8 cellular contexts compared by ENCODE assay signal in genomic region chr19:46746281-46746965, GRCh38. TPM values are rescaled to one million over a fixed set of nuclear protein-coding genes. Genes with fewer than 3 reads are reported as not detected.
DNase-seq lines count a peak whose midpoint lies in the region; ATAC-seq, FAIRE-seq and TF ChIP-seq lines count a peak whose summit lies in the region.

Gene STRN4, minus strand, starts transcription at chr19:46746450. Its CDS starts 20 bp downstream, at chr19:46746430.

- intact Hi-C loops in activated T-helper 2 cell treated with anti-CD3 and anti-CD28 coated beads, Interferon-gamma antibody, Interleukin-2, Interleukin-4, amounts not matched to agents 10 μg/mL and 5 μg/mL and 100 μg/mL, durations not matched to agents 14 hours and 24 hours and 36 hours (cut with micrococcal nuclease) = loop anchor here (2.0 kb wide), 1 partner anchor 146 kb away; the partner anchor contains the start of gene CALM3

- peak within 1 kb of the TSS; percentile 68 for H3K27ac ChIP-seq in thymus (ENCODE audit: low read depth)

- peak within 1 kb of the TSS; percentile 83 for H3K27ac Mint-ChIP-seq in activated T-helper 2 cell treated with anti-CD3 and anti-CD28 coated beads, Interferon-gamma antibody, Interleukin-2, Interleukin-4, amounts not matched to agents 10 μg/mL and 5 μg/mL and 100 μg/mL, durations not matched to agents 14 hours and 24 hours and 36 hours
- peak within 1 kb of the TSS; percentile 87 for H3K27ac Mint-ChIP-seq in nephron progenitor cell

- no peaks in the 10 kb centered on the region for H3K27me3 Mint-ChIP-seq in activated T-helper 2 cell treated with anti-CD3 and anti-CD28 coated beads, Interferon-gamma antibody, Interleukin-2, Interleukin-4, amounts not matched to agents 10 μg/mL and 5 μg/mL and 100 μg/mL, durations not matched to agents 14 hours and 24 hours and 36 hours (ENCODE audit: low read depth)
- H3K27me3 Mint-ChIP-seq in nephron progenitor cell (ENCODE audit: low read depth, poor library complexity) = peaks cover 2% of the 10 kb centered on the region

- DNase-seq in GM12892 (ENCODE audit: insufficient read length) = peak; percentile 94
- DNase-seq in NT2/D1 (ENCODE audit: low read depth, low spot score) = no peak
- peak; percentile 38 for DNase-seq in activated T-helper 2 cell treated with anti-CD3 and anti-CD28 coated beads, Interferon-gamma antibody, Interleukin-2, Interleukin-4, amounts not matched to agents 10 μg/mL and 5 μg/mL and 100 μg/mL, durations not matched to agents 14 hours and 24 hours and 36 hours (ENCODE audit: low spot score)
- no peak for DNase-seq in fibroblast of pulmonary artery (ENCODE audit: low read depth)
- DNase-seq in nephron progenitor cell = peak; percentile 74

- H3K9ac ChIP-seq in NT2/D1 (ENCODE audit: insufficient read length, low read depth) = peak within 1 kb of the TSS; percentile 87

- H3K4me3 Mint-ChIP-seq in activated T-helper 2 cell treated with anti-CD3 and anti-CD28 coated beads, Interferon-gamma antibody, Interleukin-2, Interleukin-4, amounts not matched to agents 10 μg/mL and 5 μg/mL and 100 μg/mL, durations not matched to agents 14 hours and 24 hours and 36 hours (ENCODE audit: low read depth) = peak within 1 kb of the TSS; percentile 95
- H3K4me3 Mint-ChIP-seq in nephron progenitor cell = peak within 1 kb of the TSS; percentile 98

- H3K27me3 ChIP-seq in NT2/D1 (ENCODE audit: insufficient read depth, insufficient read length) (no peaks in the 10 kb centered on the region), thymus (ENCODE audit: control insufficient read depth, insufficient read depth) (no peaks in the 10 kb centered on the region)

- under 1% methylated on average over 73 of the region's 73 CpGs for WGBS in thymus

- H3K4me1 ChIP-seq in NT2/D1 (ENCODE audit: insufficient read depth, insufficient read length) (peaks cover 6% of the 10 kb centered on the region), thymus (ENCODE audit: control insufficient read depth, insufficient read depth, low read length) (peaks cover 23% of the 10 kb centered on the region)

- peak; percentile 68; the same call in 1 of the 2 replicates for TF ChIP-seq POLR2A in GM12892 (IDR thresholded peaks at IDR 0.05; ENCODE audit: low read depth, low read length)

- peaks cover 32% of the 10 kb centered on the region for H3K4me1 Mint-ChIP-seq in activated T-helper 2 cell treated with anti-CD3 and anti-CD28 coated beads, Interferon-gamma antibody, Interleukin-2, Interleukin-4, amounts not matched to agents 10 μg/mL and 5 μg/mL and 100 μg/mL, durations not matched to agents 14 hours and 24 hours and 36 hours (ENCODE audit: low read depth)
- peaks cover 36% of the 10 kb centered on the region for H3K4me1 Mint-ChIP-seq in nephron progenitor cell

- ATAC-seq in HG02885 (IDR thresholded peaks at IDR 0.05; ENCODE audit: poor library complexity, unreplicated experiment) = peak; percentile 71
- no peak for ATAC-seq in HG03571 (IDR thresholded peaks at IDR 0.05; ENCODE audit: unreplicated experiment)

- TF ChIP-seq CTCF in fibroblast of pulmonary artery (IDR thresholded peaks at IDR 0.05; ENCODE audit: low read length, missing control alignments) (no peak), nephron progenitor cell (IDR thresholded peaks at IDR 0.05) (no peak)

- H3K9me3 ChIP-seq in NT2/D1 (ENCODE audit: insufficient read depth, low read length) (no peaks in the 10 kb centered on the region), thymus (ENCODE audit: control insufficient read depth) (no peaks in the 10 kb centered on the region)

- H3K36me3 Mint-ChIP-seq in activated T-helper 2 cell treated with anti-CD3 and anti-CD28 coated beads, Interferon-gamma antibody, Interleukin-2, Interleukin-4, amounts not matched to agents 10 μg/mL and 5 μg/mL and 100 μg/mL, durations not matched to agents 14 hours and 24 hours and 36 hours (ENCODE audit: low read depth) = peaks cover 31% of the 10 kb centered on the region
- peaks cover 27% of the 10 kb centered on the region for H3K36me3 Mint-ChIP-seq in nephron progenitor cell (ENCODE audit: low read depth)

- peak within 1 kb of the TSS; percentile 81 for H3K4me3 ChIP-seq in NT2/D1 (ENCODE audit: insufficient read length, low read depth)
- peak within 1 kb of the TSS; percentile 74 for H3K4me3 ChIP-seq in fibroblast of pulmonary artery (replicated peaks; ENCODE audit: low read depth, low read length)
- peak within 1 kb of the TSS; percentile 100 for H3K4me3 ChIP-seq in thymus (ENCODE audit: low read length)

- H3K36me3 ChIP-seq in NT2/D1 (ENCODE audit: insufficient read depth, insufficient read length, low read length) (peaks cover 41% of the 10 kb centered on the region), thymus (ENCODE audit: control insufficient read depth, insufficient read depth) (peaks cover 18% of the 10 kb centered on the region)

- peak; percentile 73 for FAIRE-seq in GM12892 (lab: Jason Lieb, UNC)

- H3K9me3 Mint-ChIP-seq in activated T-helper 2 cell treated with anti-CD3 and anti-CD28 coated beads, Interferon-gamma antibody, Interleukin-2, Interleukin-4, amounts not matched to agents 10 μg/mL and 5 μg/mL and 100 μg/mL, durations not matched to agents 14 hours and 24 hours and 36 hours = no peaks in the 10 kb centered on the region
- no peaks in the 10 kb centered on the region for H3K9me3 Mint-ChIP-seq in nephron progenitor cell

RNA-seq across cellular contexts. Expression of gene STRN4, which starts in this region (rescaled TPM):
- polyA plus RNA-seq in GM12892 (2012; ENCODE audit: missing spikeins) = 26.8 TPM
- 96.2 and 97.7 TPM in 2 replicates for total RNA-seq in activated T-helper 2 cell treated with anti-CD3 and anti-CD28 coated beads, Interferon-gamma antibody, Interleukin-2, Interleukin-4, amounts not matched to agents 10 μg/mL and 5 μg/mL and 100 μg/mL, durations not matched to agents 14 hours and 24 hours and 36 hours
- 38.7 TPM for polyA plus RNA-seq in thymus

Comparison
In these comparisons a context has a peak if more than half of its experiments do, and no peak if none do; other contexts are left out.
1. DNase-seq: peak in GM12892 (single experiment), activated T-helper 2 cell treated with anti-CD3 and anti-CD28 coated beads, Interferon-gamma antibody, Interleukin-2, Interleukin-4, amounts not matched to agents 10 μg/mL and 5 μg/mL and 100 μg/mL, durations not matched to agents 14 hours and 24 hours and 36 hours (single experiment) and nephron progenitor cell (single experiment); none in NT2/D1 (single experiment) and fibroblast of pulmonary artery (single experiment).
2. Peak in every context shown above with its lines, with median percentiles within 50 percentile points of each other: H3K4me3 ChIP-seq.